Comparison of ENCODE assay signal across 13 cellular contexts in genomic region chr13:109333893-109334651, GRCh38.
"Had no signal": no experiment of that assay in that cellular context is flagged by ENCODE, and none has a peak within 500 bp of the region (broad histone marks: within the 10 kb centered on the region; RNA-seq: fewer than 3 reads in every experiment).

No MANE protein-coding gene starts in this region.

- H3K27me3 Mint-ChIP-seq: naive B cell had no signal

- H3K4me3 Mint-ChIP-seq: activated CD4-positive, alpha-beta T cell treated with anti-CD3 and anti-CD28 coated beads, Interleukin-2, amount 10 ng/mL, durations not matched to agents 24 days and 14 days; activated naive CD4-positive, alpha-beta T cell treated with anti-CD3 and anti-CD28 coated beads, Interleukin-2, amount 50 U/mL, for 24 hours; brain; naive B cell had no signal

- H3K9me3 ChIP-seq: neutrophil had no signal

- DNase-seq: activated CD4-positive, alpha-beta T cell treated with anti-CD3 and anti-CD28 coated beads, Interleukin-2, amount 10 ng/mL, durations not matched to agents 24 days and 14 days; activated effector memory CD4-positive, alpha-beta T cell treated with Interleukin-2 at 50 U/mL for 16 hours; activated T-cell treated with anti-CD3 and anti-CD28 coated beads, Interleukin-2, amount 50 U/mL, for 1 hour; effector memory CD4-positive, alpha-beta T cell; naive B cell; retina; T1000 had no signal

- H3K36me3 Mint-ChIP-seq: activated naive CD4-positive, alpha-beta T cell treated with anti-CD3 and anti-CD28 coated beads, Interleukin-2, amount 50 U/mL, for 24 hours; brain; naive B cell had no signal

- H3K27ac Mint-ChIP-seq: activated CD4-positive, alpha-beta T cell treated with anti-CD3 and anti-CD28 coated beads, Interleukin-2, amount 10 ng/mL, durations not matched to agents 24 days and 14 days; activated naive CD4-positive, alpha-beta T cell treated with anti-CD3 and anti-CD28 coated beads, Interleukin-2, amount 50 U/mL, for 24 hours; naive B cell had no signal

- H3K9me3 Mint-ChIP-seq: activated CD4-positive, alpha-beta T cell treated with anti-CD3 and anti-CD28 coated beads, Interleukin-2, amount 10 ng/mL, durations not matched to agents 24 days and 14 days; activated naive CD4-positive, alpha-beta T cell treated with anti-CD3 and anti-CD28 coated beads, Interleukin-2, amount 50 U/mL, for 24 hours; brain had no signal

- H3K27me3 ChIP-seq: hepatocyte, neutrophil had no signal

- H3K27ac ChIP-seq: hepatocyte, neutrophil, skin epidermis had no signal

- H3K36me3 ChIP-seq: neutrophil had no signal

- H3K4me1 Mint-ChIP-seq: activated CD4-positive, alpha-beta T cell treated with anti-CD3 and anti-CD28 coated beads, Interleukin-2, amount 10 ng/mL, durations not matched to agents 24 days and 14 days; activated naive CD4-positive, alpha-beta T cell treated with anti-CD3 and anti-CD28 coated beads, Interleukin-2, amount 50 U/mL, for 24 hours; naive B cell had no signal

- H3K4me3 ChIP-seq: hepatocyte, lung, skin epidermis had no signal
